In the genomic region with DNA sequence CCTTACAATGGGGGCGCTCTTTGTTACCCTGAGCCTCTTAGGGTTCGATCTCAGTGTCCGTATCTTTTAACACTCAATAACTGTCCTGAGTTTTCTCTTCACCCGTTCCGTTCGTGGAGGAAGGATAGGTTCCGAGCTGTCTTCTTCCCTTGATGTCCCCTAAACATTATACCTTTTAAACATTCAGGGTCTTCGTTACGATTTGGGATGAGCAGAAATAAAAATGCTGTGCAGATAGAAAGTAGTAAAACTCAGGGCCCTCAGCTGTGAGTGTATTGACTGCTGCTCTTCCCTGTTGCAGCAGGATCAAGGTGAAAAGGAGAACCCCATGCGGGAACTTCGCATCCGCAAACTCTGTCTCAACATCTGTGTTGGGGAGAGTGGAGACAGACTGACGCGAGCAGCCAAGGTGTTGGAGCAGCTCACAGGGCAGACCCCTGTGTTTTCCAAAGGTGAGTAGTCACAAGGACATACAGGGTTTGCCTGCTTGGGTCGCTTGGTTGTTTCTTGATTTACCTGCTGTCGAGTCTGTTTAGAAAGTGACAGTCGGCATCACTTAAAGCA, we compare ENCODE assay signal across 1 cellular context.
TF ChIP-seq lines count a peak whose summit lies in the region.

No MANE protein-coding gene starts in this region.

TF ChIP-seq in K562, 482 proteins besides CTCF, POLR2A, EP300 and RAD21 (continued from another document):
- TF ChIP-seq, protein P1, sequence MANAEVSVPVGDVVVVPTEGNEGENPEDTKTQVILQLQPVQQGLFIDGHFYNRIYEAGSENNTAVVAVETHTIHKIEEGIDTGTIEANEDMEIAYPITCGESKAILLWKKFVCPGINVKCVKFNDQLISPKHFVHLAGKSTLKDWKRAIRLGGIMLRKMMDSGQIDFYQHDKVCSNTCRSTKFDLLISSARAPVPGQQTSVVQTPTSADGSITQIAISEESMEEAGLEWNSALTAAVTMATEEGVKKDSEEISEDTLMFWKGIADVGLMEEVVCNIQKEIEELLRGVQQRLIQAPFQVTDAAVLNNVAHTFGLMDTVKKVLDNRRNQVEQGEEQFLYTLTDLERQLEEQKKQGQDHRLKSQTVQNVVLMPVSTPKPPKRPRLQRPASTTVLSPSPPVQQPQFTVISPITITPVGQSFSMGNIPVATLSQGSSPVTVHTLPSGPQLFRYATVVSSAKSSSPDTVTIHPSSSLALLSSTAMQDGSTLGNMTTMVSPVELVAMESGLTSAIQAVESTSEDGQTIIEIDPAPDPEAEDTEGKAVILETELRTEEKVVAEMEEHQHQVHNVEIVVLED (CRISPR knock-in tag; IDR thresholded peaks at IDR 0.05) = peak; percentile 13; the same call in 1 of the 2 replicates
- TF ChIP-seq STAG1 (CRISPR knock-in tag; IDR thresholded peaks at IDR 0.05; ENCODE audit: borderline replicate concordance) = no peak
- 0 out of 2 replicates have a peak, but pooled peaks have one; percentile 10 for TF ChIP-seq ZNF445 (CRISPR knock-in tag; IDR thresholded peaks at IDR 0.05; ENCODE audit: low read depth)
